In genomic region chr6:19999319-20000191, GRCh38 we compare ENCODE assay signal across 8 cellular contexts.
DNase-seq lines count a peak whose midpoint lies in the region; ATAC-seq, FAIRE-seq and TF ChIP-seq lines count a peak whose summit lies in the region.

No MANE protein-coding gene starts in this region.

- H3K27ac ChIP-seq in A549 (no peak overlapping the region), foreskin keratinocyte (no peak overlapping the region), small intestine (ENCODE audit: low read depth in 1 of 2, low read length in 1 of 2) (no peak overlapping the region), gastrocnemius medialis (no peak overlapping the region)

- H3K4me2 ChIP-seq in A549: no peak overlapping the region

- in situ Hi-C loops in gastrocnemius medialis (cut with MboI; ENCODE audit: low sequenced_read_pairs in 4 of 4): no loop called here

- ATAC-seq in A549: peak in 1 of 2 experiments; percentile 72; a peak in 3 of 6 replicates
- peak; percentile 93 for ATAC-seq in GM18868 (IDR thresholded peaks at IDR 0.05; ENCODE audit: unreplicated experiment)
- ATAC-seq in HG03060 (IDR thresholded peaks at IDR 0.05; ENCODE audit: low read depth, unreplicated experiment): peak; percentile 87
- ATAC-seq in foreskin keratinocyte: peak; percentile 90
- ATAC-seq in gastrocnemius medialis: no peak

- TF ChIP-seq RAD21 in A549 (conservative IDR thresholded peaks at IDR 0.05 in 1 of 2, IDR thresholded peaks at IDR 0.05 in 1 of 2): no peak

- H3K4me3 ChIP-seq in A549 (no peak overlapping the region), small intestine (ENCODE audit: low read depth in 1 of 2, low read length in 2 of 2) (no peak overlapping the region), gastrocnemius medialis (no peak overlapping the region)

- H3K36me3 ChIP-seq in small intestine (ENCODE audit: control insufficient read depth in 2 of 2, insufficient read depth in 2 of 2, low read length in 2 of 2): no peaks in the 10 kb centered on the region
- H3K36me3 ChIP-seq in gastrocnemius medialis: no peaks in the 10 kb centered on the region

- intact Hi-C loops in gastrocnemius medialis (cut with DNase I; ENCODE audit: low total_unique reads): no loop called here

- H3K9me3 ChIP-seq in A549 (no peaks in the 10 kb centered on the region), small intestine (ENCODE audit: control insufficient read depth, low read depth) (no peaks in the 10 kb centered on the region), gastrocnemius medialis (no peaks in the 10 kb centered on the region)

- CTCF ChIA-PET in A549 (lab: Yijun Ruan, JAX): no interaction called here

- FAIRE-seq in A549 (lab: Jason Lieb, UNC) (no peak), small intestine (lab: Jason Lieb, UNC) (no peak)

- WGBS in A549 (ENCODE audit: missing lambda C conversion rate): 32% methylated on average over 6 of the region's 7 CpGs
- WGBS in small intestine, 3 donors: 61 to 71% (median 63%) methylated on average over 7 of the region's 7 CpGs

- H3K4me1 ChIP-seq in A549 (no peaks in the 10 kb centered on the region), foreskin keratinocyte (no peaks in the 10 kb centered on the region), small intestine (ENCODE audit: control insufficient read depth in 2 of 2, insufficient read depth in 1 of 2, low read depth in 1 of 2, low read length in 1 of 2) (no peaks in the 10 kb centered on the region), gastrocnemius medialis (no peaks in the 10 kb centered on the region)

- DNase-seq in A549 (ENCODE audit: low read depth in 1 of 2, low spot score in 1 of 2): peak in 1 of 2 experiments; percentile 48
- peak; percentile 85 for DNase-seq in NCI-H748 treated with DMSO at 0.1 percent for 48 hours (lab: John Stamatoyannopoulos, UW)
- DNase-seq in foreskin keratinocyte: peak; percentile 41 to 50
- no peak for DNase-seq in cerebellar nuclear complex (lab: John Stamatoyannopoulos, UW)
- DNase-seq in small intestine: no peak
- no peak for DNase-seq in gastrocnemius medialis

- POLR2A ChIA-PET in A549 (lab: Yijun Ruan, JAX): no interaction called here

- no peak for TF ChIP-seq EP300 in A549 (IDR thresholded peaks at IDR 0.05)

- no peak for TF ChIP-seq CTCF in A549 (IDR thresholded peaks at IDR 0.05)
- no peak for TF ChIP-seq CTCF in foreskin keratinocyte (conservative IDR thresholded peaks at IDR 0.05)
- TF ChIP-seq CTCF in gastrocnemius medialis (IDR thresholded peaks at IDR 0.05 in 4 of 5, conservative IDR thresholded peaks at IDR 0.05 in 1 of 5): no peak

- no peak for TF ChIP-seq POLR2A in A549 (IDR thresholded peaks at IDR 0.05; ENCODE audit: low read length)
- TF ChIP-seq POLR2A in gastrocnemius medialis (IDR thresholded peaks at IDR 0.05): no peak

- H3K27me3 ChIP-seq in foreskin keratinocyte (peaks cover 3% of the 10 kb centered on the region), small intestine (ENCODE audit: control insufficient read depth in 2 of 2, insufficient read depth in 2 of 2, low read length in 2 of 2) (peaks cover 0 to 2% of the 10 kb centered on the region in 2 donors), gastrocnemius medialis (no peaks in the 10 kb centered on the region)

TF ChIP-seq in A549, 52 proteins besides CTCF, POLR2A, EP300 and RAD21:
- TF ChIP-seq PHF8 (IDR thresholded peaks at IDR 0.05; ENCODE audit: borderline replicate concordance, low read depth): no peak
- peak; percentile 42; the same call in 1 of the 2 replicates for TF ChIP-seq USF2 (IDR thresholded peaks at IDR 0.05)

Comparison
In these comparisons a context has a peak if more than half of its experiments do, and no peak if none do; other contexts are left out.
1. ATAC-seq: peak in GM18868 (single experiment), HG03060 (single experiment) and foreskin keratinocyte (single experiment); none in gastrocnemius medialis (0 of 2).
2. DNase-seq: peak in NCI-H748 treated with DMSO at 0.1 percent for 48 hours (single experiment) and foreskin keratinocyte (2 of 2); none in cerebellar nuclear complex (0 of 2), small intestine (single experiment) and gastrocnemius medialis (0 of 2).